ENCODE assay signal across 21 cellular contexts in the genomic region with DNA sequence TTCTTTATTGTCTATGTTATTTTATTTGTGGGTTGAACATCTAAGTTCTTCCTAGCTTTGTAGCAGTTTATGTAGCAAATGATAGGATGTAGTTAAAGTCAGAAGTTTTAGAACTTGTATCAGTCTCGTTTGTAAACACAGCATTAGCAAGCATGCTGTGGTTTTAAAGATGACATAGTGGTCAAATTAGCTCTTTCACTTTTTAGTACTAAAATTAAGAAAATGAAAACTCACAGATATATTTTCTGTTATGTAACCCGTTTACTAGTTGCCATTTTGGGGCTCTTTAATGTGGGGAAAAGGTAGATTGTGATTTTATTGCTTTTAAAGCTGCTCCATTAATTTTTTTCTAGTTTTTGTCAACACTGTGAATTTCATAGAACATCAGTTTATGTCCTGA.
A peak's percentile ranks its signal among the peaks of the same experiment; 100 is the strongest.
DNase-seq lines count a peak whose midpoint lies in the region; ATAC-seq, FAIRE-seq and TF ChIP-seq lines count a peak whose summit lies in the region.
"Had no signal": no experiment of that assay in that cellular context is flagged by ENCODE, and none has a peak within 500 bp of the region (broad histone marks: within the 10 kb centered on the region; RNA-seq: fewer than 3 reads in every experiment).

No MANE protein-coding gene starts in this region.

- no peak overlapping the region for H3K9ac ChIP-seq in BLaER1
- H3K9ac ChIP-seq: KMS-11 had no signal

- DNase-seq in H54 (ENCODE audit: insufficient read length, low spot score) (no peak), NCI-H69 (lab: John Stamatoyannopoulos, UW) (peak; percentile 31), fibroblast of villous mesenchyme (ENCODE audit: low read depth) (peak; percentile 37), DMS79 treated with DMSO at 0.1 percent for 48 hours (lab: John Stamatoyannopoulos, UW) (no peak), epidermal melanocyte (ENCODE audit: insufficient read length, low spot score) (no peak)
- no peak for DNase-seq in activated CD8-positive, alpha-beta memory T cell treated with anti-CD3 and anti-CD28 coated beads, Interleukin-2, amount 10 ng/mL, durations not matched to agents 7 days and 5 days
- DNase-seq: Calu3, NCI-H1048, NCI-H1694, NCI-H2029 treated with DMSO at 0.1 percent for 48 hours, NCI-H526 treated with DMSO at 0.1 percent for 48 hours, SHP77, T-helper 1 cell had no signal

- H3K4me2 ChIP-seq in BLaER1 = peak overlapping the region; percentile 83
- H3K4me2 ChIP-seq: KMS-11 had no signal

- H3K27ac Mint-ChIP-seq in activated CD8-positive, alpha-beta memory T cell treated with anti-CD3 and anti-CD28 coated beads, Interleukin-2, amount 10 ng/mL, durations not matched to agents 7 days and 5 days = no peak overlapping the region
- H3K27ac Mint-ChIP-seq: CD14-positive monocyte, IgD-negative memory B cell had no signal

- no peaks in the 10 kb centered on the region for H3K9me3 Mint-ChIP-seq in activated CD8-positive, alpha-beta memory T cell treated with anti-CD3 and anti-CD28 coated beads, Interleukin-2, amount 10 ng/mL, durations not matched to agents 7 days and 5 days (ENCODE audit: low read depth)
- H3K9me3 Mint-ChIP-seq: CD14-positive monocyte had no signal

- H3K27me3 ChIP-seq in BLaER1 = no peaks in the 10 kb centered on the region

- no peak for ATAC-seq in GM18520 (IDR thresholded peaks at IDR 0.05; ENCODE audit: unreplicated experiment)
- no peak for ATAC-seq in activated CD8-positive, alpha-beta memory T cell treated with anti-CD3 and anti-CD28 coated beads, Interleukin-2, amount 10 ng/mL, durations not matched to agents 7 days and 5 days
- ATAC-seq: HCT116 had no signal

- no peaks in the 10 kb centered on the region for H3K27me3 Mint-ChIP-seq in activated CD8-positive, alpha-beta memory T cell treated with anti-CD3 and anti-CD28 coated beads, Interleukin-2, amount 10 ng/mL, durations not matched to agents 7 days and 5 days
- H3K27me3 Mint-ChIP-seq: IgD-negative memory B cell had no signal

- peaks cover 6% of the 10 kb centered on the region for H3K36me3 Mint-ChIP-seq in activated CD8-positive, alpha-beta memory T cell treated with anti-CD3 and anti-CD28 coated beads, Interleukin-2, amount 10 ng/mL, durations not matched to agents 7 days and 5 days

- H3K4me1 ChIP-seq in BLaER1 = peaks cover 30% of the 10 kb centered on the region

- H3K36me3 ChIP-seq in BLaER1 = no peaks in the 10 kb centered on the region

- H3K9me3 ChIP-seq in BLaER1 = no peaks in the 10 kb centered on the region

- no peak overlapping the region for H3K4me3 Mint-ChIP-seq in activated CD8-positive, alpha-beta memory T cell treated with anti-CD3 and anti-CD28 coated beads, Interleukin-2, amount 10 ng/mL, durations not matched to agents 7 days and 5 days
- H3K4me3 Mint-ChIP-seq: CD14-positive monocyte, IgD-negative memory B cell had no signal

- peak; percentile 52 for FAIRE-seq in H54 (lab: Jason Lieb, UNC)
- FAIRE-seq: H1 had no signal

- no peak overlapping the region for H3K4me3 ChIP-seq in BLaER1
- no peak overlapping the region for H3K4me3 ChIP-seq in fibroblast of villous mesenchyme (ENCODE audit: low read depth, low read length)

- no peaks in the 10 kb centered on the region for H3K4me1 Mint-ChIP-seq in activated CD8-positive, alpha-beta memory T cell treated with anti-CD3 and anti-CD28 coated beads, Interleukin-2, amount 10 ng/mL, durations not matched to agents 7 days and 5 days
- H3K4me1 Mint-ChIP-seq: CD14-positive monocyte had no signal

- H3K27ac ChIP-seq in BLaER1 = no peak overlapping the region
- H3K27ac ChIP-seq: KMS-11, RWPE1 had no signal

- no peak for TF ChIP-seq CTCF in fibroblast of villous mesenchyme (IDR thresholded peaks at IDR 0.05; ENCODE audit: insufficient read depth, low read depth, low read length)

- CTCF ChIA-PET in activated CD8-positive, alpha-beta memory T cell treated with anti-CD3 and anti-CD28 coated beads, Interleukin-2, amount 10 ng/mL, durations not matched to agents 7 days and 5 days (lab: Charles Lee) = no interaction called here

- no peak for TF ChIP-seq POLR2A in H54 (IDR thresholded peaks at IDR 0.05; ENCODE audit: low read depth, low read length)

- no peaks in the 10 kb centered on the region for H4K20me1 ChIP-seq in BLaER1

Comparison
In these comparisons a context has a peak if more than half of its experiments do, and no peak if none do; other contexts are left out.
1. DNase-seq: peak in NCI-H69 (single experiment) and fibroblast of villous mesenchyme (single experiment); none in H54 (single experiment), DMS79 treated with DMSO at 0.1 percent for 48 hours (single experiment), epidermal melanocyte (single experiment) and activated CD8-positive, alpha-beta memory T cell treated with anti-CD3 and anti-CD28 coated beads, Interleukin-2, amount 10 ng/mL, durations not matched to agents 7 days and 5 days (single experiment).